In the genomic region with DNA sequence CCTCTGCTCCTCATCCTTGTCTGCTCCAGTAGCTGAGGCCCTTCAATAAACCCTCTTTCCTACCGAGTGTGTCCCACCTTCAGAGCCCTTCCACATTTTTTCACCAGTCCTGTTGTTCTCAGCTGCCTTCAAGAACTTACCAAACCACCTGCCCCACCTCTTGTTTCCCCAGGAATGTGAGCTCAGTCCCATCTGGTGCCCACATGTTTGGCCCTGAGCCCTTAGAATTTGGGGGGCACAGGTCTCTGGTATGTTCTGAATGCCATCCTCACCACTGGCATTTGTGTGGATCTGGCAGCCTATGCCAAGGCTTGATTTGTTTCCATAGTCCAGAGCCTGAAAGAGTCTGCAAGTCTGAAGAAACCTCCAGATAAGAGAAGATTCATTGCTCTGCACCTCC, we compare ENCODE assay signal across 17 cellular contexts.
DNase-seq lines count a peak whose midpoint lies in the region; ATAC-seq and TF ChIP-seq lines count a peak whose summit lies in the region.
"Had no signal": no experiment of that assay in that cellular context is flagged by ENCODE, and none has a peak within 500 bp of the region (broad histone marks: within the 10 kb centered on the region; RNA-seq: fewer than 3 reads in every experiment).

No MANE protein-coding gene starts in this region.

- intact Hi-C loops in right cardiac atrium (cut with DNase I), result no loop called here

- H3K36me3 Mint-ChIP-seq in HFFc6 (ENCODE audit: low read depth), result no peaks in the 10 kb centered on the region
- H3K36me3 Mint-ChIP-seq: CD8-positive, alpha-beta T cell had no signal

- peaks cover 4% of the 10 kb centered on the region for H3K27me3 Mint-ChIP-seq in HFFc6 (ENCODE audit: insufficient read depth)

- 77% methylated on average over 1 of the region's 1 CpG for WGBS in right cardiac atrium

- H3K4me3 Mint-ChIP-seq in HFFc6, result no peak overlapping the region
- H3K4me3 Mint-ChIP-seq: B cell; CD8-positive, alpha-beta T cell; GM23338 had no signal

- H3K9me3 Mint-ChIP-seq in HFFc6, result peaks cover 18% of the 10 kb centered on the region

- no peak overlapping the region for H3K27ac Mint-ChIP-seq in HFFc6
- H3K27ac Mint-ChIP-seq: B cell; CD8-positive, alpha-beta T cell; GM23338 had no signal

- H3K27me3 ChIP-seq in right cardiac atrium (ENCODE audit: control insufficient read depth, insufficient read depth), result no peaks in the 10 kb centered on the region
- H3K27me3 ChIP-seq: BLaER1 treated with 17β-estradiol and CSF1 and Interleukin-3, amounts not matched to agents 10 nM and 100 nM had no signal

- no peak overlapping the region for H3K4me3 ChIP-seq in AG10803 (ENCODE audit: low read length)
- H3K4me3 ChIP-seq in right cardiac atrium (ENCODE audit: low read length), result no peak overlapping the region
- H3K4me3 ChIP-seq: BLaER1 treated with 17β-estradiol and CSF1 and Interleukin-3, amounts not matched to agents 10 nM and 100 nM; GM23338 had no signal

- H3K4me1 Mint-ChIP-seq in HFFc6 (ENCODE audit: low read depth), result no peaks in the 10 kb centered on the region
- H3K4me1 Mint-ChIP-seq: B cell, GM23338 had no signal

- no peak for ATAC-seq in right cardiac atrium
- no peak for ATAC-seq in HG02981 (IDR thresholded peaks at IDR 0.05; ENCODE audit: unreplicated experiment)
- ATAC-seq: CD8-positive, alpha-beta T cell; GM23338; HCT116 had no signal

- TF ChIP-seq CTCF in AG10803 (conservative IDR thresholded peaks at IDR 0.05; ENCODE audit: low read length) (no peak), HFFc6 (IDR thresholded peaks at IDR 0.05) (no peak)

- H3K4me1 ChIP-seq in right cardiac atrium (ENCODE audit: control insufficient read depth, insufficient read depth, low read length), result no peaks in the 10 kb centered on the region
- H3K4me1 ChIP-seq: BLaER1 treated with 17β-estradiol and CSF1 and Interleukin-3, amounts not matched to agents 10 nM and 100 nM had no signal

- DNase-seq in AG10803 (ENCODE audit: low read depth), result peak; percentile 25
- DNase-seq in HS-5 (ENCODE audit: low read depth), result peak; percentile 31
- DNase-seq in epidermal melanocyte (ENCODE audit: insufficient read length, low spot score), result peak; percentile 22
- peak; percentile 15 for DNase-seq in renal cortical epithelial cell (ENCODE audit: low read depth)
- no peak for DNase-seq in HFFc6
- no peak for DNase-seq in right cardiac atrium
- DNase-seq: 8988T; CD8-positive, alpha-beta T cell; COR-L47; DMS 273 treated with DMSO at 0.1 percent for 48 hours; DMS53; DND-41 had no signal

- no peaks in the 10 kb centered on the region for H3K9me3 ChIP-seq in right cardiac atrium (ENCODE audit: control insufficient read depth, low read length)

- no peak overlapping the region for H3K27ac ChIP-seq in right cardiac atrium (ENCODE audit: low read length)
- H3K27ac ChIP-seq: BLaER1 treated with 17β-estradiol and CSF1 and Interleukin-3, amounts not matched to agents 10 nM and 100 nM had no signal

Comparison
In these comparisons a context has a peak if more than half of its experiments do, and no peak if none do; other contexts are left out.
1. DNase-seq: peak in AG10803 (single experiment), HS-5 (single experiment), epidermal melanocyte (single experiment) and renal cortical epithelial cell (single experiment); none in HFFc6 (single experiment) and right cardiac atrium (0 of 3).